In genomic region chr6:72952808-72953630, GRCh38 we compare ENCODE assay signal across 17 cellular contexts.
DNase-seq lines count a peak whose midpoint lies in the region; ATAC-seq and TF ChIP-seq lines count a peak whose summit lies in the region.
"Had no signal": no experiment of that assay in that cellular context is flagged by ENCODE, and none has a peak within 500 bp of the region (broad histone marks: within the 10 kb centered on the region; RNA-seq: fewer than 3 reads in every experiment).

No MANE protein-coding gene starts in this region.

- H3K27me3 ChIP-seq in osteoblast (ENCODE audit: insufficient read depth, low read length), result no peaks in the 10 kb centered on the region
- H3K27me3 ChIP-seq in CD8-positive, alpha-beta memory T cell (ENCODE audit: insufficient read depth, low read length, poor library complexity, severe bottlenecking), result no peaks in the 10 kb centered on the region
- no peaks in the 10 kb centered on the region for H3K27me3 ChIP-seq in heart right ventricle
- H3K27me3 ChIP-seq: neutrophil had no signal

- H3K4me2 ChIP-seq in osteoblast (ENCODE audit: insufficient read depth, low read length), result peak overlapping the region; percentile 40

- no peaks in the 10 kb centered on the region for H3K4me1 Mint-ChIP-seq in CD8-positive, alpha-beta memory T cell
- H3K4me1 Mint-ChIP-seq: CD4-positive, CD25-positive, alpha-beta regulatory T cell had no signal

- CTCF ChIA-PET in CD8-positive, alpha-beta memory T cell (lab: Charles Lee), result no interaction called here

- TF ChIP-seq CTCF in epithelial cell of proximal tubule (conservative IDR thresholded peaks at IDR 0.05; ENCODE audit: low read depth, low read length) (no peak), osteoblast (IDR thresholded peaks at IDR 0.05; ENCODE audit: extremely low read depth, low read depth, low read length) (no peak), heart right ventricle (IDR thresholded peaks at IDR 0.05) (no peak)

- H3K4me1 ChIP-seq in osteoblast (ENCODE audit: insufficient read depth, low read length) (peaks cover 25% of the 10 kb centered on the region), heart right ventricle (no peaks in the 10 kb centered on the region)
- H3K4me1 ChIP-seq in CD8-positive, alpha-beta memory T cell (ENCODE audit: insufficient read depth, low read length), result no peaks in the 10 kb centered on the region
- H3K4me1 ChIP-seq: HAP-1 had no signal

- H3K27ac Mint-ChIP-seq in CD8-positive, alpha-beta memory T cell, result no peak overlapping the region
- H3K27ac Mint-ChIP-seq: CD4-positive, CD25-positive, alpha-beta regulatory T cell; WTC11 had no signal

- no peaks in the 10 kb centered on the region for H3K36me3 Mint-ChIP-seq in CD8-positive, alpha-beta memory T cell
- H3K36me3 Mint-ChIP-seq: CD4-positive, CD25-positive, alpha-beta regulatory T cell; WTC11 had no signal

- ATAC-seq in HG02884 (IDR thresholded peaks at IDR 0.05; ENCODE audit: unreplicated experiment) (no peak), Right ventricle myocardium inferior (no peak), heart right ventricle (no peak)
- ATAC-seq: left colon, WTC11 had no signal

- no peaks in the 10 kb centered on the region for H3K27me3 Mint-ChIP-seq in CD8-positive, alpha-beta memory T cell
- H3K27me3 Mint-ChIP-seq: CD4-positive, CD25-positive, alpha-beta regulatory T cell had no signal

- POLR2A ChIA-PET in CD8-positive, alpha-beta memory T cell (lab: Charles Lee), result no interaction called here

- intact Hi-C loops in Right ventricle myocardium inferior (cut with DNase I), result no loop called here
- intact Hi-C loops in heart right ventricle (cut with DNase I), result loop anchor here in 1 of 10 donors (10.0 kb wide), 1 partner anchor 1442 kb away; no protein-coding TSS in a partner anchor

- H3K9me3 Mint-ChIP-seq in CD8-positive, alpha-beta memory T cell, result no peaks in the 10 kb centered on the region
- H3K9me3 Mint-ChIP-seq: WTC11 had no signal

- no peaks in the 10 kb centered on the region for H3K79me2 ChIP-seq in osteoblast (ENCODE audit: insufficient read depth, low read length)

- peak; percentile 70 for DNase-seq in ELR (ENCODE audit: low read depth)
- peak; percentile 33 for DNase-seq in NCI-H2029 treated with DMSO at 0.1 percent for 48 hours (lab: John Stamatoyannopoulos, UW)
- DNase-seq in epithelial cell of proximal tubule (ENCODE audit: low read depth), result peak; percentile 93
- DNase-seq in osteoblast (ENCODE audit: insufficient read length, low spot score, missing footprints), result peak; percentile 52
- no peak for DNase-seq in Right ventricle myocardium inferior (ENCODE audit: missing footprints)
- no peak for DNase-seq in CD8-positive, alpha-beta memory T cell
- no peak for DNase-seq in heart right ventricle
- DNase-seq: activated T-cell treated with anti-CD3 and anti-CD28 coated beads, Interleukin-2, amount 50 U/mL, for 1 hour; CD4-positive, CD25-positive, alpha-beta regulatory T cell; left colon; NCI-H2227 treated with DMSO at 0.1 percent for 48 hours; SHP77 treated with DMSO at 0.1 percent for 48 hours; stimulated activated CD4-positive, alpha-beta T cell treated with anti-CD3 and anti-CD28 coated beads, Interleukin-15, amount 100 ng/mL, for 24 hours had no signal

- H3K4me3 ChIP-seq in epithelial cell of proximal tubule (ENCODE audit: low read depth, low read length) (no peak overlapping the region), osteoblast (ENCODE audit: insufficient read depth, low read length) (no peak overlapping the region), heart right ventricle (no peak overlapping the region)
- H3K4me3 ChIP-seq in CD8-positive, alpha-beta memory T cell (ENCODE audit: low read length), result no peak overlapping the region
- H3K4me3 ChIP-seq: HAP-1 had no signal

- 60 to 74% methylated on average over 2 of the region's 2 CpGs for WGBS in heart right ventricle, 2 donors

- H3K27ac ChIP-seq in osteoblast (ENCODE audit: low read depth, low read length) (peak overlapping the region; percentile 85), heart right ventricle (no peak overlapping the region)
- H3K27ac ChIP-seq in CD8-positive, alpha-beta memory T cell (ENCODE audit: low read depth, low read length), result no peak overlapping the region
- H3K27ac ChIP-seq: neutrophil had no signal

- H3K36me3 ChIP-seq in osteoblast (ENCODE audit: insufficient read depth, low read length) (no peaks in the 10 kb centered on the region), heart right ventricle (no peaks in the 10 kb centered on the region)
- H3K36me3 ChIP-seq in CD8-positive, alpha-beta memory T cell (ENCODE audit: insufficient read depth, low read length), result no peaks in the 10 kb centered on the region
- H3K36me3 ChIP-seq: HAP-1, neutrophil had no signal

- H3K4me3 Mint-ChIP-seq in CD8-positive, alpha-beta memory T cell, result no peak overlapping the region
- H3K4me3 Mint-ChIP-seq: CD4-positive, CD25-positive, alpha-beta regulatory T cell; WTC11 had no signal

- no peaks in the 10 kb centered on the region for H3K9me3 ChIP-seq in osteoblast (ENCODE audit: low read depth, low read length)
- no peaks in the 10 kb centered on the region for H3K9me3 ChIP-seq in CD8-positive, alpha-beta memory T cell (ENCODE audit: low read length)
- no peaks in the 10 kb centered on the region for H3K9me3 ChIP-seq in heart right ventricle
- H3K9me3 ChIP-seq: HAP-1, neutrophil had no signal

- H4K20me1 ChIP-seq in osteoblast (ENCODE audit: insufficient read depth, low read length), result no peaks in the 10 kb centered on the region

- no peak overlapping the region for H2AFZ ChIP-seq in osteoblast (ENCODE audit: low read length)

Comparison
In these comparisons a context has a peak if more than half of its experiments do, and no peak if none do; other contexts are left out.
1. DNase-seq: peak in ELR (single experiment), NCI-H2029 treated with DMSO at 0.1 percent for 48 hours (single experiment), epithelial cell of proximal tubule (single experiment) and osteoblast (single experiment); none in Right ventricle myocardium inferior (single experiment), CD8-positive, alpha-beta memory T cell (0 of 5) and heart right ventricle (0 of 2).